Comparison of ENCODE assay signal across 9 cellular contexts in genomic region chr18:62505669-62506494, GRCh38. TPM values are rescaled to one million over a fixed set of nuclear protein-coding genes. Genes with fewer than 3 reads are reported as not detected.
A peak's percentile ranks its signal among the peaks of the same experiment; 100 is the strongest.
DNase-seq lines count a peak whose midpoint lies in the region; ATAC-seq, FAIRE-seq and TF ChIP-seq lines count a peak whose summit lies in the region.
"Had no signal": no experiment of that assay in that cellular context is flagged by ENCODE, and none has a peak within 500 bp of the region (broad histone marks: within the 10 kb centered on the region; RNA-seq: fewer than 3 reads in every experiment).

No MANE protein-coding gene starts in this region.

- H3K9me3 ChIP-seq in heart left ventricle: peaks cover 0 to 2% (median 0%) of the 10 kb centered on the region in 12 donors
- no peaks in the 10 kb centered on the region for H3K9me3 ChIP-seq in T-helper 17 cell (ENCODE audit: control insufficient read depth, low read length, poor library complexity, severe bottlenecking)
- H3K9me3 ChIP-seq in pancreas: no peaks in the 10 kb centered on the region

- H3K27ac ChIP-seq in heart left ventricle (peak overlapping the region; percentile 24 to 93 (median 70)), pancreas (peak overlapping the region in 2 of 4 donors; percentile 67 to 69)
- H3K27ac ChIP-seq: cardiac muscle cell had no signal

- 67 to 73% (median 70%) methylated on average over 8 of the region's 8 CpGs for WGBS in heart left ventricle, 4 donors
- WGBS in pancreas, 2 donors: 46 to 47% methylated on average over 8 of the region's 8 CpGs

- H3K27ac Mint-ChIP-seq in T-helper 17 cell: peak overlapping the region; percentile 96
- peak overlapping the region; percentile 96 to 98 for H3K27ac Mint-ChIP-seq in effector memory CD8-positive, alpha-beta T cell

- CTCF ChIA-PET in HEK293T (lab: Yijun Ruan, JAX): no interaction called here

- POLR2A ChIA-PET in HEK293T (lab: Yijun Ruan, JAX): no interaction called here

- peaks cover 2% of the 10 kb centered on the region for H3K36me3 Mint-ChIP-seq in T-helper 17 cell (ENCODE audit: low read depth)
- H3K36me3 Mint-ChIP-seq in effector memory CD8-positive, alpha-beta T cell (ENCODE audit: insufficient read depth): peaks cover 7% of the 10 kb centered on the region

- DNase-seq in heart left ventricle (no peak), Right ventricle myocardium inferior (ENCODE audit: missing footprints) (no peak), T-helper 17 cell (no peak), pancreas (no peak), NCI-H526 treated with DMSO at 0.1 percent for 48 hours (lab: John Stamatoyannopoulos, UW) (no peak), HEK293T (ENCODE audit: extremely low spot score) (no peak)
- peak in 2 of 3 experiments; percentile 11 to 27 for DNase-seq in effector memory CD8-positive, alpha-beta T cell

- no peak for TF ChIP-seq POLR2A in heart left ventricle (IDR thresholded peaks at IDR 0.05)

- no peaks in the 10 kb centered on the region for H3K36me3 ChIP-seq in heart left ventricle
- no peaks in the 10 kb centered on the region for H3K36me3 ChIP-seq in pancreas
- H3K36me3 ChIP-seq: cardiac muscle cell had no signal

- no peaks in the 10 kb centered on the region for H3K9me3 Mint-ChIP-seq in effector memory CD8-positive, alpha-beta T cell

- peak; percentile 80 for FAIRE-seq in pancreas (lab: Jason Lieb, UNC)

- peaks cover 7% of the 10 kb centered on the region for H3K4me1 Mint-ChIP-seq in T-helper 17 cell
- H3K4me1 Mint-ChIP-seq in effector memory CD8-positive, alpha-beta T cell (ENCODE audit: low read depth in 2 of 2): peaks cover 8 to 10% of the 10 kb centered on the region in 2 donors

- H3K27me3 ChIP-seq in heart left ventricle (no peaks in the 10 kb centered on the region), pancreas (no peaks in the 10 kb centered on the region)
- H3K27me3 ChIP-seq: cardiac muscle cell had no signal

- peak in 2 of 4 donors; percentile 43 to 47 for ATAC-seq in heart left ventricle
- no peak for ATAC-seq in Right ventricle myocardium inferior
- peak; percentile 83 for ATAC-seq in HG03159 (IDR thresholded peaks at IDR 0.05; ENCODE audit: unreplicated experiment)
- ATAC-seq in T-helper 17 cell: peak; percentile 64
- ATAC-seq in effector memory CD8-positive, alpha-beta T cell (replicated peaks): peak; percentile 75
- peak; percentile 57 to 86 (median 78) for ATAC-seq in pancreas

- peak overlapping the region in 11 of 12 donors; percentile 1 to 54 (median 47) for H3K4me3 ChIP-seq in heart left ventricle
- peak overlapping the region; percentile 7 to 54 (median 32) for H3K4me3 ChIP-seq in pancreas
- H3K4me3 ChIP-seq: cardiac muscle cell had no signal

- H3K27me3 Mint-ChIP-seq in T-helper 17 cell: no peaks in the 10 kb centered on the region
- H3K27me3 Mint-ChIP-seq in effector memory CD8-positive, alpha-beta T cell: no peaks in the 10 kb centered on the region

- H3K4me1 ChIP-seq in heart left ventricle (peaks cover 0 to 30% (median 0%) of the 10 kb centered on the region in 12 donors), pancreas (peaks cover 0 to 3% (median 0%) of the 10 kb centered on the region in 3 donors)

- no peak for TF ChIP-seq CTCF in heart left ventricle (IDR thresholded peaks at IDR 0.05)
- TF ChIP-seq CTCF in pancreas (IDR thresholded peaks at IDR 0.05): no peak

- H3K4me3 Mint-ChIP-seq in T-helper 17 cell: peak overlapping the region; percentile 88
- H3K4me3 Mint-ChIP-seq in effector memory CD8-positive, alpha-beta T cell: peak overlapping the region; percentile 87 to 88

- intact Hi-C loops in heart left ventricle (cut with DNase I): loop anchor here in 1 of 10 donors (5.0 kb wide), 1 partner anchor 49 kb away; no protein-coding TSS in a partner anchor
- intact Hi-C loops in Right ventricle myocardium inferior (cut with DNase I): no loop called here
- intact Hi-C loops in pancreas (cut with DNase I): loop anchor here in 1 of 3 donors (10.0 kb wide), 1 partner anchor 51 kb away; no protein-coding TSS in a partner anchor

TF ChIP-seq in HEK293T, 16 proteins besides CTCF, POLR2A, EP300 and RAD21:
- TF ChIP-seq L3MBTL2 (conservative IDR thresholded peaks at IDR 0.05) (no peak), ARNT (IDR thresholded peaks at IDR 0.05) (no peak), TARDBP (IDR thresholded peaks at IDR 0.05) (no peak), ZNF384 (IDR thresholded peaks at IDR 0.05) (no peak), ELF4 (IDR thresholded peaks at IDR 0.05) (no peak), FOXM1 (IDR thresholded peaks at IDR 0.05; ENCODE audit: borderline replicate concordance) (no peak), SP1 (IDR thresholded peaks at IDR 0.05) (no peak), SUZ12 (IDR thresholded peaks at IDR 0.05) (no peak), FOXA1 (IDR thresholded peaks at IDR 0.05) (no peak), BHLHE40 (IDR thresholded peaks at IDR 0.05; ENCODE audit: borderline replicate concordance) (no peak), CTBP1 (IDR thresholded peaks at IDR 0.05; ENCODE audit: borderline replicate concordance) (no peak), NFRKB (IDR thresholded peaks at IDR 0.05) (no peak), LEF1 (IDR thresholded peaks at IDR 0.05; ENCODE audit: borderline replicate concordance) (no peak), HDGF (IDR thresholded peaks at IDR 0.05; ENCODE audit: borderline replicate concordance) (no peak)
- TF ChIP-seq, protein P1, sequence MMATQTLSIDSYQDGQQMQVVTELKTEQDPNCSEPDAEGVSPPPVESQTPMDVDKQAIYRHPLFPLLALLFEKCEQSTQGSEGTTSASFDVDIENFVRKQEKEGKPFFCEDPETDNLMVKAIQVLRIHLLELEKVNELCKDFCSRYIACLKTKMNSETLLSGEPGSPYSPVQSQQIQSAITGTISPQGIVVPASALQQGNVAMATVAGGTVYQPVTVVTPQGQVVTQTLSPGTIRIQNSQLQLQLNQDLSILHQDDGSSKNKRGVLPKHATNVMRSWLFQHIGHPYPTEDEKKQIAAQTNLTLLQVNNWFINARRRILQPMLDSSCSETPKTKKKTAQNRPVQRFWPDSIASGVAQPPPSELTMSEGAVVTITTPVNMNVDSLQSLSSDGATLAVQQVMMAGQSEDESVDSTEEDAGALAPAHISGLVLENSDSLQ (IDR thresholded peaks at IDR 0.05): no peak

RNA-seq across cellular contexts. Expression of gene ZCCHC2, which starts 16.9 kb away (rescaled TPM):
- total RNA-seq in heart left ventricle (10 to 100 TPM; 11.2 to 27.5 (median 18.9) TPM), Right ventricle myocardium inferior (18.2 TPM), T-helper 17 cell (10 to 100 TPM; 69.3 to 71.5 TPM), pancreas (10 to 100 TPM in 1 of 6 donors, 1 to 10 TPM in 5; 7.4 to 14.2 (median 8.3) TPM)
- polyA plus RNA-seq in heart left ventricle (10 to 100 TPM in 1 of 2 donors, 1 to 10 TPM in 1; 5.6 to 13.3 TPM), pancreas (1 to 10 TPM; 4.1 to 6.0 TPM)

Comparison
In these comparisons a context has a peak if more than half of its experiments do, and no peak if none do; other contexts are left out.
1. DNase-seq: peak in effector memory CD8-positive, alpha-beta T cell (2 of 3); none in heart left ventricle (0 of 5), Right ventricle myocardium inferior (single experiment), T-helper 17 cell (0 of 3), pancreas (0 of 6), NCI-H526 treated with DMSO at 0.1 percent for 48 hours (single experiment) and HEK293T (single experiment).